In genomic region chr10:132234860-132235259, GRCh38 we compare ENCODE assay signal across 29 cellular contexts.
"Had no signal": no experiment of that assay in that cellular context is flagged by ENCODE, and none has a peak within 500 bp of the region (broad histone marks: within the 10 kb centered on the region; RNA-seq: fewer than 3 reads in every experiment).

No MANE protein-coding gene starts in this region.

- ATAC-seq: activated CD4-positive, alpha-beta T cell treated with anti-CD3 and anti-CD28 coated beads for 36 hours; activated CD8-positive, alpha-beta memory T cell treated with anti-CD3 and anti-CD28 coated beads, Interleukin-2, amount 10 ng/mL, durations not matched to agents 7 days and 5 days; activated CD8-positive, alpha-beta T cell treated with anti-CD3 and anti-CD28 coated beads, Interleukin-2, amount 10 ng/mL, durations not matched to agents 7 days and 5 days; activated naive CD8-positive, alpha-beta T cell treated with anti-CD3 and anti-CD28 coated beads, Interleukin-2, amount 50 U/mL, for 24 hours; body of pancreas; gastroesophageal sphincter had no signal

- H3K9me3 ChIP-seq: adrenal gland, body of pancreas, colonic mucosa, esophagus squamous epithelium, gastroesophageal sphincter had no signal

- H3K27me3 ChIP-seq: adrenal gland, body of pancreas, cardiac muscle cell, colonic mucosa, esophagus squamous epithelium, gastroesophageal sphincter had no signal

- FAIRE-seq: endometrium, endothelial cell of umbilical vein had no signal

- H3K4me1 ChIP-seq: adrenal gland, body of pancreas had no signal

- H3K27ac ChIP-seq: adrenal gland, body of pancreas, cardiac muscle cell, colonic mucosa, epithelial cell of prostate, esophagus squamous epithelium, gastroesophageal sphincter had no signal

- H3K36me3 ChIP-seq: adrenal gland, cardiac muscle cell, colonic mucosa, esophagus squamous epithelium, gastroesophageal sphincter had no signal

- DNase-seq: activated CD4-positive, alpha-beta memory T cell treated with anti-CD3 and anti-CD28 coated beads for 36 hours; activated CD4-positive, alpha-beta T cell treated with anti-CD3 and anti-CD28 coated beads for 36 hours; activated CD4-positive, alpha-beta T cell treated with anti-CD3 and anti-CD28 coated beads, Interleukin-2, amount 10 ng/mL, durations not matched to agents 24 days and 14 days; activated CD4-positive, CD25-positive, alpha-beta regulatory T cell; activated CD4-positive, CD25-positive, alpha-beta regulatory T cell treated with anti-CD3 and anti-CD28 coated beads, Interleukin-2, amount 50 U/mL, for 72 hours; activated CD8-positive, alpha-beta memory T cell treated with anti-CD3 and anti-CD28 coated beads, Interleukin-2, amount 10 ng/mL, durations not matched to agents 7 days and 5 days; activated CD8-positive, alpha-beta memory T cell treated with anti-CD3 and anti-CD28 coated beads, Interleukin-2, amount 50 U/mL, for 4 hours; activated CD8-positive, alpha-beta T cell treated with anti-CD3 and anti-CD28 coated beads, Interleukin-2, amount 10 ng/mL, durations not matched to agents 7 days and 5 days; activated effector memory CD4-positive, alpha-beta T cell treated with anti-CD3 and anti-CD28 coated beads, Interleukin-2, amount 50 U/mL, for 16 hours; activated naive CD4-positive, alpha-beta T cell treated with anti-CD3 and anti-CD28 coated beads for 36 hours; activated naive CD8-positive, alpha-beta T cell treated with anti-CD3 and anti-CD28 coated beads for 36 hours; activated naive CD8-positive, alpha-beta T cell treated with anti-CD3 and anti-CD28 coated beads, Interleukin-2, amount 50 U/mL, for 24 hours; activated T-cell treated with anti-CD3 and anti-CD28 coated beads, Interleukin-2, amount 50 U/mL, for 1 hour; activated T-cell treated with anti-CD3 and anti-CD28 coated beads, Interleukin-2, amount 50 U/mL, for 48 hours; adrenal gland; amygdala; aorta; body of pancreas; central memory CD4-positive, alpha-beta T cell; cerebellar nuclear complex; colonic mucosa; effector CD8-positive, alpha-beta T cell; esophagus squamous epithelium; foreskin melanocyte had no signal

- H3K4me3 ChIP-seq: adrenal gland, body of pancreas, cardiac muscle cell, colonic mucosa, esophagus squamous epithelium, gastroesophageal sphincter had no signal
